In the genomic region with DNA sequence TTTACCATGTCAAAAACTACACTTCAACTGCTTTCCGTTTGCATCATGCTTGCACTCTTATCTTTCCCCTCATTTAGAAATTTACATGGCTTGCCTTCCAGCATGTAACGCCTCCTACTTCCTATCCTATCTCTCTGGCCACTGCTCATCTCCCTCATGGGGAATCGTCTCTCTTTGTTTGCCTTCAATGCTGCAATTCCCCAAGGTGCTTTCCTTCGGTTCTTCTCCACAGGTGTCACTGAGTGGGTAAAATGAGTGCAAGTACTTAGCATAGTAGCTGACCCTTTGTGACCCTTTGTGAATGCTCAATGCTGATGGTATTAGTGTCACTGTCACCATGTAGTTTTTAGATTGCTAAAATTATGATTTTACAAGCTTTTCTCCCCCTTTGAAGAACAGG, we compare ENCODE assay signal across 17 cellular contexts.
"Had no signal": no experiment of that assay in that cellular context is flagged by ENCODE, and none has a peak within 500 bp of the region (broad histone marks: within the 10 kb centered on the region; RNA-seq: fewer than 3 reads in every experiment).

No MANE protein-coding gene starts in this region.

- H3K9me3 ChIP-seq: esophagus muscularis mucosa, tibial nerve, vagina had no signal

- H3K27ac ChIP-seq: cardiac muscle cell, esophagus muscularis mucosa, vagina had no signal

- H3K4me1 ChIP-seq: vagina had no signal

- H3K27me3 ChIP-seq: cardiac muscle cell, esophagus muscularis mucosa, tibial nerve, vagina had no signal

- H3K4me3 ChIP-seq: cardiac muscle cell, esophagus muscularis mucosa, tibial nerve, vagina had no signal

- ATAC-seq: activated naive CD4-positive, alpha-beta T cell treated with anti-CD3 and anti-CD28 coated beads, Interleukin-2, amount 50 U/mL, for 72 hours; activated T-cell treated with anti-CD3 and anti-CD28 coated beads, Interleukin-2, amount 50 U/mL, for 72 hours; natural killer cell had no signal

- DNase-seq: activated B cell treated with CpG ODN at 0.5 μM for 24 hours; activated CD4-positive, alpha-beta T cell treated with anti-CD3 and anti-CD28 coated beads for 48 hours; activated CD8-positive, alpha-beta memory T cell treated with anti-CD3 and anti-CD28 coated beads, Interleukin-2, amount 50 U/mL, for 48 hours; activated gamma-delta T cell; activated T-cell treated with anti-CD3 and anti-CD28 coated beads, Interleukin-2, amount 50 U/mL, for 72 hours; hippocampal formation; kidney glomerular epithelial cell; mesenchymal stem cell; natural killer cell; retina; stimulated activated CD4-positive, alpha-beta T cell treated with anti-CD3 and anti-CD28 coated beads, Interleukin-2, amount 100 ng/mL, for 48 hours; stimulated activated naive CD4-positive, alpha-beta T cell had no signal
